26 cellular contexts compared by ENCODE assay signal in genomic region chr3:163936557-163936956, GRCh38.
"Had no signal": no experiment of that assay in that cellular context is flagged by ENCODE, and none has a peak within 500 bp of the region (broad histone marks: within the 10 kb centered on the region; RNA-seq: fewer than 3 reads in every experiment).

No MANE protein-coding gene starts in this region.

- H3K27ac ChIP-seq: colonic mucosa, epithelial cell of prostate, esophagus squamous epithelium, gastrocnemius medialis, heart right ventricle, left ventricle myocardium inferior, lower lobe of right lung had no signal

- H3K4me3 ChIP-seq: colonic mucosa, esophagus squamous epithelium, gastrocnemius medialis, heart right ventricle, left ventricle myocardium inferior, lower lobe of right lung had no signal

- H3K27me3 ChIP-seq: colonic mucosa, esophagus squamous epithelium, gastrocnemius medialis, heart right ventricle had no signal

- H3K9me3 ChIP-seq: colonic mucosa, gastrocnemius medialis, lower lobe of right lung had no signal

- DNase-seq: colonic mucosa; cortex of kidney; effector CD8-positive, alpha-beta T cell; effector memory CD8-positive, alpha-beta T cell; endodermal cell; erythroblast; esophagus squamous epithelium; foreskin fibroblast; foreskin melanocyte; gastrocnemius medialis; glutamatergic neuron; head of caudate nucleus; heart right ventricle; hippocampal formation; left cardiac atrium; left ventricle myocardium inferior; lower lobe of right lung; mesendoderm; midbrain; naive thymus-derived CD4-positive, alpha-beta T cell; natural killer cell had no signal

- H3K36me3 ChIP-seq: colonic mucosa, esophagus squamous epithelium, gastrocnemius medialis, heart right ventricle, left ventricle myocardium inferior, lower lobe of right lung had no signal

- H3K4me1 ChIP-seq: colonic mucosa, esophagus squamous epithelium, gastrocnemius medialis, heart right ventricle, left ventricle myocardium inferior, lower lobe of right lung had no signal

- FAIRE-seq: endometrium, keratinocyte had no signal

- ATAC-seq: effector memory CD8-positive, alpha-beta T cell; esophagus mucosa; gastrocnemius medialis; heart right ventricle; left cardiac atrium; left lobe of liver; lower lobe of right lung; naive thymus-derived CD4-positive, alpha-beta T cell; natural killer cell had no signal
